23 cellular contexts compared by ENCODE assay signal in genomic region chrX:123169247-123169901, GRCh38. TPM values are rescaled to one million over a fixed set of nuclear protein-coding genes. Genes with fewer than 3 reads are reported as not detected.
DNase-seq lines count a peak whose midpoint lies in the region; ATAC-seq, FAIRE-seq and TF ChIP-seq lines count a peak whose summit lies in the region.
"Had no signal": no experiment of that assay in that cellular context is flagged by ENCODE, and none has a peak within 500 bp of the region (broad histone marks: within the 10 kb centered on the region; RNA-seq: fewer than 3 reads in every experiment).

No MANE protein-coding gene starts in this region.

- no peaks in the 10 kb centered on the region for H3K9me3 ChIP-seq in A549
- no peaks in the 10 kb centered on the region for H3K9me3 ChIP-seq in thyroid gland
- H3K9me3 ChIP-seq: breast epithelium, esophagus squamous epithelium, prostate gland had no signal

- H3K36me3 ChIP-seq in thyroid gland = no peaks in the 10 kb centered on the region
- H3K36me3 ChIP-seq: breast epithelium, esophagus squamous epithelium, prostate gland had no signal

- no peak for TF ChIP-seq EP300 in A549 (IDR thresholded peaks at IDR 0.05)

- 0% methylated on average over 2 of the region's 2 CpGs for WGBS in A549 (ENCODE audit: missing lambda C conversion rate)
- WGBS in thyroid gland, 2 donors = 63 to 65% methylated on average over 2 of the region's 2 CpGs

- no peaks in the 10 kb centered on the region for H3K27me3 ChIP-seq in thyroid gland
- H3K27me3 ChIP-seq: breast epithelium, esophagus squamous epithelium had no signal

- H3K4me3 ChIP-seq in A549 (no peak overlapping the region), thyroid gland (replicated peaks in 1 of 3) (no peak overlapping the region)
- H3K4me3 ChIP-seq: breast epithelium, esophagus squamous epithelium, prostate gland had no signal

- CTCF ChIA-PET in A549 (lab: Yijun Ruan, JAX) = no interaction called here

- ATAC-seq in A549 (peak; percentile 82 to 83), GM21786 (IDR thresholded peaks at IDR 0.05; ENCODE audit: unreplicated experiment) (peak; percentile 58), HG03108 (IDR thresholded peaks at IDR 0.05; ENCODE audit: unreplicated experiment) (no peak)
- ATAC-seq: activated naive CD8-positive, alpha-beta T cell treated with anti-CD3 and anti-CD28 coated beads, Interleukin-2, amount 50 U/mL, for 24 hours had no signal

- H3K27ac ChIP-seq in A549 = 0 out of 6 replicates have a peak overlapping the region, but pooled peaks of 1 of the 2 experiments have one; percentile 18
- no peak overlapping the region for H3K27ac ChIP-seq in thyroid gland
- H3K27ac ChIP-seq: breast epithelium, C4-2B, esophagus squamous epithelium, prostate gland had no signal

- intact Hi-C loops in thyroid gland (cut with DNase I) = no loop called here

- POLR2A ChIA-PET in A549 (lab: Yijun Ruan, JAX) = no interaction called here

- TF ChIP-seq POLR2A in A549 (IDR thresholded peaks at IDR 0.05; ENCODE audit: low read length) = no peak
- TF ChIP-seq POLR2A in thyroid gland (IDR thresholded peaks at IDR 0.05) = no peak

- FAIRE-seq in A549 (lab: Jason Lieb, UNC) = peak; percentile 97
- FAIRE-seq in islet of Langerhans (lab: Jason Lieb, UNC) = peak; percentile 93
- FAIRE-seq: A204.1 had no signal

- TF ChIP-seq CTCF in A549 (IDR thresholded peaks at IDR 0.05) = no peak
- TF ChIP-seq CTCF in thyroid gland (IDR thresholded peaks at IDR 0.05) = no peak

- H3K4me2 ChIP-seq in A549 = peak overlapping the region; percentile 36

- TF ChIP-seq RAD21 in A549 (conservative IDR thresholded peaks at IDR 0.05 in 1 of 2, IDR thresholded peaks at IDR 0.05 in 1 of 2) = no peak

- H3K4me1 ChIP-seq in A549 = peaks cover 13% of the 10 kb centered on the region; the same call in 2 of the 3 replicates
- H3K4me1 ChIP-seq in thyroid gland = no peaks in the 10 kb centered on the region
- H3K4me1 ChIP-seq: breast epithelium, esophagus squamous epithelium, prostate gland had no signal

- peak; percentile 7 to 34 for DNase-seq in A549 (ENCODE audit: low read depth in 1 of 2, low spot score in 1 of 2)
- peak; percentile 30 for DNase-seq in RKO (ENCODE audit: low spot score)
- DNase-seq in SIG-M5 treated with dmso at 0.1 percent for 504 hours (lab: John Stamatoyannopoulos, UW; ENCODE audit: unreplicated experiment) = no peak
- DNase-seq in thyroid gland = no peak
- DNase-seq in GF-D8 (lab: John Stamatoyannopoulos, UW) = no peak
- DNase-seq: activated CD4-positive, CD25-positive, alpha-beta regulatory T cell; activated CD8-positive, alpha-beta memory T cell treated with anti-CD3 and anti-CD28 coated beads for 24 hours; activated naive CD8-positive, alpha-beta T cell treated with anti-CD3 and anti-CD28 coated beads, Interleukin-2, amount 50 U/mL, for 24 hours; DMS153; esophagus squamous epithelium; mesendoderm; NCI-H1436 treated with DMSO at 0.1 percent for 48 hours; NCI-H2171; NCI-H748 treated with DMSO at 0.1 percent for 48 hours had no signal

TF ChIP-seq in A549, 52 proteins besides CTCF, POLR2A, EP300 and RAD21:
- TF ChIP-seq FOSL2 (IDR thresholded peaks at IDR 0.05) (0 out of 2 replicates have a peak, but pooled peaks have one; percentile 38), FOSL2 (CRISPR knock-in tag; IDR thresholded peaks at IDR 0.05) (peak; percentile 18; the same call in 1 of the 2 replicates), TP53 (CRISPR knock-in tag; IDR thresholded peaks at IDR 0.05) (no peak), SREBF2 (IDR thresholded peaks at IDR 0.05) (no peak), HOXB13 (CRISPR knock-in tag; IDR thresholded peaks at IDR 0.05; ENCODE audit: low read depth) (no peak), ZNF302 (CRISPR knock-in tag; IDR thresholded peaks at IDR 0.05) (no peak), MYC (IDR thresholded peaks at IDR 0.05; ENCODE audit: borderline replicate concordance, low read length) (no peak), RCOR1 (IDR thresholded peaks at IDR 0.05; ENCODE audit: low read depth, low read length) (no peak), USF2 (IDR thresholded peaks at IDR 0.05) (no peak), RNF2 (IDR thresholded peaks at IDR 0.05; ENCODE audit: borderline replicate concordance, low read depth) (no peak), CBX8 (IDR thresholded peaks at IDR 0.05) (no peak), JUNB (IDR thresholded peaks at IDR 0.05) (peak; percentile 44; the same call in 1 of the 2 replicates), HMGXB4 (CRISPR knock-in tag; IDR thresholded peaks at IDR 0.05; ENCODE audit: borderline replicate concordance) (no peak), ATOH8 (CRISPR knock-in tag; IDR thresholded peaks at IDR 0.05; ENCODE audit: low read depth) (no peak), GATA3 (IDR thresholded peaks at IDR 0.05; ENCODE audit: borderline replicate concordance) (0 out of 2 replicates have a peak, but pooled peaks have one; percentile 16), MAX (IDR thresholded peaks at IDR 0.05) (no peak), ZFP36 (IDR thresholded peaks at IDR 0.05; ENCODE audit: borderline replicate concordance, partially characterized antibody) (no peak), MAFK (IDR thresholded peaks at IDR 0.05; ENCODE audit: partially characterized antibody) (no peak)
- TF ChIP-seq, protein P1, sequence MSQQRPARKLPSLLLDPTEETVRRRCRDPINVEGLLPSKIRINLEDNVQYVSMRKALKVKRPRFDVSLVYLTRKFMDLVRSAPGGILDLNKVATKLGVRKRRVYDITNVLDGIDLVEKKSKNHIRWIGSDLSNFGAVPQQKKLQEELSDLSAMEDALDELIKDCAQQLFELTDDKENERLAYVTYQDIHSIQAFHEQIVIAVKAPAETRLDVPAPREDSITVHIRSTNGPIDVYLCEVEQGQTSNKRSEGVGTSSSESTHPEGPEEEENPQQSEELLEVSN (IDR thresholded peaks at IDR 0.05; ENCODE audit: borderline replicate concordance, low read depth) = no peak
- TF ChIP-seq, protein P2, sequence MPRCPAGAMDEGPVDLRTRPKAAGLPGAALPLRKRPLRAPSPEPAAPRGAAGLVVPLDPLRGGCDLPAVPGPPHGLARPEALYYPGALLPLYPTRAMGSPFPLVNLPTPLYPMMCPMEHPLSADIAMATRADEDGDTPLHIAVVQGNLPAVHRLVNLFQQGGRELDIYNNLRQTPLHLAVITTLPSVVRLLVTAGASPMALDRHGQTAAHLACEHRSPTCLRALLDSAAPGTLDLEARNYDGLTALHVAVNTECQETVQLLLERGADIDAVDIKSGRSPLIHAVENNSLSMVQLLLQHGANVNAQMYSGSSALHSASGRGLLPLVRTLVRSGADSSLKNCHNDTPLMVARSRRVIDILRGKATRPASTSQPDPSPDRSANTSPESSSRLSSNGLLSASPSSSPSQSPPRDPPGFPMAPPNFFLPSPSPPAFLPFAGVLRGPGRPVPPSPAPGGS (IDR thresholded peaks at IDR 0.05) = no peak

RNA-seq across cellular contexts. Expression of gene GRIA3, which starts 14.7 kb away (rescaled TPM):
- polyA plus RNA-seq in A549 (2011; rRNA removed) (not detected in 2 replicates), A549 (2017; fragmentation: RNase III; extraction: RNeasy Plus Mini Kit Qiagen cat#74134 plus additional on column Dnase treatment) (not detected in 3 replicates)
- not detected in 2 replicates for polyA plus RNA-seq in A549 (2012; cell fraction: cytosol; rRNA removed)
- not detected in 2 replicates for polyA plus RNA-seq in A549 (2012; cell fraction: nucleus; rRNA removed)
- polyA minus RNA-seq in A549 (2011; rRNA and poly(A)+ RNA removed) = not detected in 2 replicates
- under 1 TPM in 3 of 4 donors, not detected in 1; 0.33 to 0.73 (median 0.46) TPM for total RNA-seq in thyroid gland
- total RNA-seq: dermis microvascular lymphatic vessel endothelial cell, SK-MEL-5 had no signal

Comparison
In these comparisons a context has a peak if more than half of its experiments do, and no peak if none do; other contexts are left out.
1. DNase-seq: peak in A549 (2 of 2) and RKO (single experiment); none in SIG-M5 treated with dmso at 0.1 percent for 504 hours (single experiment), thyroid gland (0 of 2) and GF-D8 (single experiment).